8 cellular contexts compared by ENCODE assay signal in genomic region chr1:203038891-203039608, GRCh38. TPM values are rescaled to one million over a fixed set of nuclear protein-coding genes. Genes with fewer than 3 reads are reported as not detected.
A peak's percentile ranks its signal among the peaks of the same experiment; 100 is the strongest.
DNase-seq lines count a peak whose midpoint lies in the region; ATAC-seq and TF ChIP-seq lines count a peak whose summit lies in the region.

No MANE protein-coding gene starts in this region.

- POLR2A ChIA-PET in MCF 10A (lab: Yijun Ruan, JAX): interaction anchor here (1.0 to 2.6 kb wide), 10 partner anchors 10 to 229 kb away, joined by 3 to 23 read pairs (median 4); partner anchors contain the start of gene ADORA1

- H3K4me3 Mint-ChIP-seq in MCF 10A (ENCODE audit: unreplicated experiment): no peak overlapping the region

- DNase-seq in AG09309 (ENCODE audit: low read depth): no peak
- peak; percentile 67 for DNase-seq in GM19238 (ENCODE audit: insufficient read length, low spot score)
- DNase-seq in NCI-H2081 (lab: John Stamatoyannopoulos, UW): peak; percentile 67 to 84
- DNase-seq in MCF 10A (ENCODE audit: unreplicated experiment): peak; percentile 90
- peak; percentile 85 for DNase-seq in islet precursor cell
- peak; percentile 58 to 61 for DNase-seq in stimulated activated CD4-positive, alpha-beta T cell treated with anti-CD3 and anti-CD28 coated beads, Interleukin-1b, Interleukin-23, amount 100 ng/mL, for 4 hours (ENCODE audit: low read depth in 2 of 2)

- no peaks in the 10 kb centered on the region for H3K27me3 Mint-ChIP-seq in MCF 10A (ENCODE audit: insufficient read depth, unreplicated experiment)

- CTCF ChIA-PET in MCF 10A (lab: Yijun Ruan, JAX): interaction anchor here (0.5 to 22.1 kb wide), 87 partner anchors 9 to 1122 kb away, joined by 3 to 702 read pairs (median 6); partner anchors contain the start of genes ADORA1, CHI3L1, MYBPH and MYOG

- H3K9me3 Mint-ChIP-seq in MCF 10A (ENCODE audit: unreplicated experiment): no peaks in the 10 kb centered on the region

- intact Hi-C loops in MCF 10A (cut with micrococcal nuclease): loop anchor here (1.0 to 5.0 kb wide), 6 partner anchors 17 to 288 kb away; no protein-coding TSS in a partner anchor

- H3K4me1 Mint-ChIP-seq in MCF 10A (ENCODE audit: insufficient read depth, unreplicated experiment): peaks cover 18% of the 10 kb centered on the region

- no peak for ATAC-seq in HG03571 (IDR thresholded peaks at IDR 0.05; ENCODE audit: unreplicated experiment)

- TF ChIP-seq CTCF in AG09309 (IDR thresholded peaks at IDR 0.05; ENCODE audit: control insufficient read depth, insufficient read depth, low read depth, low read length, missing control alignments) (peak; percentile 94), VCaP (conservative IDR thresholded peaks at IDR 0.05) (peak; percentile 92), MCF 10A (IDR thresholded peaks at IDR 0.05; ENCODE audit: unreplicated experiment) (peak; percentile 100)

- no peak overlapping the region for H3K4me3 ChIP-seq in AG09309 (ENCODE audit: control insufficient read depth, low read depth, low read length)

- BruUV-seq in MCF 10A (replicated peaks; lab: Mats Ljungman, UMichigan): no TSS peak

- no peaks in the 10 kb centered on the region for H3K36me3 Mint-ChIP-seq in MCF 10A (ENCODE audit: insufficient read depth, unreplicated experiment)

- no peak overlapping the region for H3K27ac Mint-ChIP-seq in MCF 10A (ENCODE audit: low read depth, unreplicated experiment)

- no peak overlapping the region for H3K27ac ChIP-seq in VCaP

RNA-seq across cellular contexts. Expression of gene PPFIA4, which starts 12.8 kb away (rescaled TPM):
- total RNA-seq in MCF 10A (2022): 0.16 and 0.49 TPM in 2 replicates

RNA-seq across cellular contexts. Expression of gene TMEM183A, which starts 31.9 kb away (rescaled TPM):
- total RNA-seq in MCF 10A (2022): 104 and 108 TPM in 2 replicates

RNA-seq across cellular contexts. Expression of gene MYOG, which starts 46.8 kb away (rescaled TPM):
- total RNA-seq in MCF 10A (2022): not detected in 2 replicates
